ENCODE assay signal across 21 cellular contexts in the genomic region with DNA sequence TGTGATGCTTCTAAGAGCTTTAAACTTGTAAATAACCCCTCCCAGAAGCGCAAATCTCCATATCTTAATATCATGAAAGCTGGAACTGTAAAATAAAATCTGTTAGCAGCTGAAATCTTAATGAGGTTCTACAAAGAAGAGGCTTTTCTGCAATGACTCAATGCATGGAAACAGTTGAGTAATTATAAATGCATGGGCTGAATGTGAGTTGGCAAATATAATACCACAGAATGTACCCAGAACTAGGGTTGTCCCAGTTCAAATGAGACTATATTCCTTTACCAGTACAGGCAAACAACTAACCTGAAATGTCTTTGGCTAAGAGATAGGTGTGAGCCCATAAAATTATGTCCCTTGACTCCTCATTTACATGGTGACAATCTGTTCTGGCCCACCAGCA. TPM values are rescaled to one million over a fixed set of nuclear protein-coding genes. Genes with fewer than 3 reads are reported as not detected.
A peak's percentile ranks its signal among the peaks of the same experiment; 100 is the strongest.
DNase-seq lines count a peak whose midpoint lies in the region; ATAC-seq and TF ChIP-seq lines count a peak whose summit lies in the region.
"Had no signal": no experiment of that assay in that cellular context is flagged by ENCODE, and none has a peak within 500 bp of the region (broad histone marks: within the 10 kb centered on the region; RNA-seq: fewer than 3 reads in every experiment).

No MANE protein-coding gene starts in this region.

- ATAC-seq in HG02571 (IDR thresholded peaks at IDR 0.05; ENCODE audit: unreplicated experiment), result no peak
- ATAC-seq in GM18519 (IDR thresholded peaks at IDR 0.05; ENCODE audit: low FRiP score, unreplicated experiment), result no peak
- ATAC-seq in naive thymus-derived CD8-positive, alpha-beta T cell, result no peak
- ATAC-seq: gastroesophageal sphincter; lower lobe of right lung; stimulated activated naive B cell treated with anti-CD40 and anti-IgM and Interleukin-4, amounts not matched to agents 10 μg/mL and 1 μg/mL and 100 μg/mL, for 72 hours had no signal

- H3K4me3 Mint-ChIP-seq in HFFc6, result no peak overlapping the region; the same call in 1 of the 2 replicates
- H3K4me3 Mint-ChIP-seq in naive thymus-derived CD8-positive, alpha-beta T cell, result no peak overlapping the region
- H3K4me3 Mint-ChIP-seq: activated naive CD4-positive, alpha-beta T cell treated with anti-CD3 and anti-CD28 coated beads for 36 hours; CD4-positive, alpha-beta memory T cell; naive B cell; stimulated activated naive B cell treated with anti-CD40 and anti-IgM and Interleukin-4, amounts not matched to agents 10 μg/mL and 1 μg/mL and 100 μg/mL, for 72 hours; type B pancreatic cell had no signal

- H3K79me2 ChIP-seq in ACC112 (ENCODE audit: control insufficient read depth, insufficient read depth, low read length, unreplicated experiment), result no peaks in the 10 kb centered on the region

- no peaks in the 10 kb centered on the region for H3K9me3 Mint-ChIP-seq in HFFc6
- peaks cover 0 to 2% (median 0%) of the 10 kb centered on the region in 9 donors for H3K9me3 Mint-ChIP-seq in naive thymus-derived CD8-positive, alpha-beta T cell
- H3K9me3 Mint-ChIP-seq: activated naive CD4-positive, alpha-beta T cell treated with anti-CD3 and anti-CD28 coated beads for 36 hours; CD4-positive, alpha-beta memory T cell; stimulated activated naive B cell treated with anti-CD40 and anti-IgM and Interleukin-4, amounts not matched to agents 10 μg/mL and 1 μg/mL and 100 μg/mL, for 72 hours; type B pancreatic cell had no signal

- H3K4me3 ChIP-seq in ACC112 (ENCODE audit: low read depth, low read length) (no peak overlapping the region), astrocyte of the cerebellum (ENCODE audit: low read depth, low read length) (no peak overlapping the region), fibroblast of villous mesenchyme (ENCODE audit: low read depth, low read length) (no peak overlapping the region)
- H3K4me3 ChIP-seq: gastroesophageal sphincter, lower lobe of right lung had no signal

- peaks cover 16% of the 10 kb centered on the region for H3K36me3 Mint-ChIP-seq in HFFc6 (ENCODE audit: low read depth)
- no peaks in the 10 kb centered on the region for H3K36me3 Mint-ChIP-seq in naive thymus-derived CD8-positive, alpha-beta T cell
- H3K36me3 Mint-ChIP-seq: CD4-positive, alpha-beta memory T cell; naive B cell; stimulated activated naive B cell treated with anti-CD40 and anti-IgM and Interleukin-4, amounts not matched to agents 10 μg/mL and 1 μg/mL and 100 μg/mL, for 72 hours had no signal

- POLR2A ChIA-PET in naive thymus-derived CD8-positive, alpha-beta T cell (lab: Charles Lee), result no interaction called here

- H3K27ac ChIP-seq in ACC112 (ENCODE audit: low read depth, low read length), result peak overlapping the region; percentile 75
- H3K27ac ChIP-seq: gastroesophageal sphincter, lower lobe of right lung had no signal

- no peaks in the 10 kb centered on the region for H3K27me3 ChIP-seq in ACC112 (ENCODE audit: insufficient read depth, low read length)
- H3K27me3 ChIP-seq: gastroesophageal sphincter had no signal

- DNase-seq in HFFc6 (peak; percentile 56), astrocyte of the cerebellum (ENCODE audit: low read depth) (peak; percentile 38), fibroblast of villous mesenchyme (ENCODE audit: low read depth) (peak; percentile 3), hypothalamus (lab: John Stamatoyannopoulos, UW) (no peak)
- no peak for DNase-seq in naive thymus-derived CD8-positive, alpha-beta T cell
- DNase-seq: 8988T; activated CD4-positive, alpha-beta T cell treated with anti-CD3 and anti-CD28 coated beads for 48 hours; activated naive CD4-positive, alpha-beta T cell treated with anti-CD3 and anti-CD28 coated beads for 36 hours; CD4-positive, alpha-beta memory T cell; DMS79 treated with DMSO at 0.1 percent for 48 hours; lower lobe of right lung; naive B cell; NCI-H1930; posterior cingulate gyrus; stimulated activated naive B cell treated with anti-CD40 and anti-IgM and Interleukin-4, amounts not matched to agents 10 μg/mL and 1 μg/mL and 100 μg/mL, for 72 hours; T1000 had no signal

- peak overlapping the region; percentile 79 for H3K27ac Mint-ChIP-seq in HFFc6
- no peak overlapping the region for H3K27ac Mint-ChIP-seq in naive thymus-derived CD8-positive, alpha-beta T cell
- H3K27ac Mint-ChIP-seq: activated naive CD4-positive, alpha-beta T cell treated with anti-CD3 and anti-CD28 coated beads for 36 hours; CD4-positive, alpha-beta memory T cell; naive B cell; stimulated activated naive B cell treated with anti-CD40 and anti-IgM and Interleukin-4, amounts not matched to agents 10 μg/mL and 1 μg/mL and 100 μg/mL, for 72 hours; type B pancreatic cell had no signal

- H3K4me1 ChIP-seq in ACC112 (ENCODE audit: control insufficient read depth, insufficient read depth, low read length, unreplicated experiment), result peaks cover 20% of the 10 kb centered on the region
- H3K4me1 ChIP-seq: gastroesophageal sphincter, lower lobe of right lung had no signal

- no peak for TF ChIP-seq CTCF in HFFc6 (IDR thresholded peaks at IDR 0.05)
- no peak for TF ChIP-seq CTCF in astrocyte of the cerebellum (IDR thresholded peaks at IDR 0.05; ENCODE audit: low read depth, low read length, missing control alignments)
- TF ChIP-seq CTCF in fibroblast of villous mesenchyme (IDR thresholded peaks at IDR 0.05; ENCODE audit: insufficient read depth, low read depth, low read length), result no peak

- in situ Hi-C loops in astrocyte of the cerebellum (cut with HindIII; ENCODE audit: low sequenced_read_pairs), result no loop called here

- no peak overlapping the region for H2AFZ ChIP-seq in ACC112 (ENCODE audit: low read length, unreplicated experiment)

- peaks cover 31% of the 10 kb centered on the region for H3K4me1 Mint-ChIP-seq in HFFc6 (ENCODE audit: low read depth)
- H3K4me1 Mint-ChIP-seq in naive thymus-derived CD8-positive, alpha-beta T cell, result no peaks in the 10 kb centered on the region
- H3K4me1 Mint-ChIP-seq: CD4-positive, alpha-beta memory T cell; naive B cell; stimulated activated naive B cell treated with anti-CD40 and anti-IgM and Interleukin-4, amounts not matched to agents 10 μg/mL and 1 μg/mL and 100 μg/mL, for 72 hours had no signal

- no peaks in the 10 kb centered on the region; the same call in 1 of the 2 replicates for H3K27me3 Mint-ChIP-seq in HFFc6 (ENCODE audit: insufficient read depth)
- peaks cover 6 to 31% (median 13%) of the 10 kb centered on the region in 5 donors for H3K27me3 Mint-ChIP-seq in naive thymus-derived CD8-positive, alpha-beta T cell
- H3K27me3 Mint-ChIP-seq: type B pancreatic cell had no signal

- no peaks in the 10 kb centered on the region for H3K36me3 ChIP-seq in ACC112 (ENCODE audit: insufficient read depth, low read length)
- H3K36me3 ChIP-seq: gastroesophageal sphincter, lower lobe of right lung had no signal

RNA-seq across cellular contexts. Expression of a gene that starts 52.9 kb away (rescaled TPM):
- 10 to 100 TPM in 4 of 6 experiments, 1 to 10 TPM in 2; 7.4 to 12.7 (median 11.9) TPM for total RNA-seq in HFFc6 (2021; fragmentation: NEBNext Ultra II Directional; extraction: Animal tissue kit (Norgen Biotek cat#: 25700))
- total RNA-seq in fibroblast of villous mesenchyme, result 13.0 and 15.1 TPM in 2 replicates
- under 1 TPM; 0.49 to 0.74 TPM for total RNA-seq in naive thymus-derived CD8-positive, alpha-beta T cell
- polyA plus RNA-seq in naive thymus-derived CD8-positive, alpha-beta T cell, result under 1 TPM in 2 of 3 donors, not detected in 1; 0.02 to 0.43 TPM
- polyA plus RNA-seq: CD4-positive, alpha-beta memory T cell had no signal

Comparison
In these comparisons a context has a peak if more than half of its experiments do, and no peak if none do; other contexts are left out.
1. DNase-seq: peak in HFFc6 (single experiment), astrocyte of the cerebellum (single experiment) and fibroblast of villous mesenchyme (single experiment); none in hypothalamus (0 of 51) and naive thymus-derived CD8-positive, alpha-beta T cell (0 of 10).